ENCODE assay signal across 27 cellular contexts in the genomic region with DNA sequence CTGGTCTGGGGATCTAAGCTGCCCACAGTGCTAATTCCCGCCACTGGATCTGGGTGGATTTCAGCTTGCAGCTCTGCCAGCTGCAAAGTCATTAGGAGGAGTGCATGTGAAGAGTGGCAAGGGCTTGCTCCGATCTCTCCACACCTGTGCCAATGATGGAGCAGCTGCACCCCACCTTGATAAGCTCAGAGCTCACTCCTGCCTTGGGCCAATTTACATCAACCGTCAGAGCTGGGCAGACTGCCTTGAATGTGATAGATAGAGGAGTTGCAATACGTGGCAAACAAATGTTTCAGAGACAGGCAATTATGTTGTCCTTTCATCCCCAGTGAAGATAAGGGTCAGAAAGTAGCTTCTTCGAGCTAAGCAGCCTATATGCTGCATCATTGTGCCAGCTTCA.
"Had no signal": no experiment of that assay in that cellular context is flagged by ENCODE, and none has a peak within 500 bp of the region (broad histone marks: within the 10 kb centered on the region; RNA-seq: fewer than 3 reads in every experiment).

No MANE protein-coding gene starts in this region.

- H3K4me1 ChIP-seq: adrenal gland, body of pancreas, breast epithelium, SJCRH30 had no signal

- H3K27me3 ChIP-seq: adrenal gland, body of pancreas, breast epithelium, SJCRH30 had no signal

- H3K27ac ChIP-seq: adrenal gland, body of pancreas, breast epithelium, KMS-11, SJCRH30, SK-N-MC had no signal

- DNase-seq: activated CD4-positive, alpha-beta memory T cell treated with anti-CD3 and anti-CD28 coated beads for 36 hours; activated CD4-positive, alpha-beta T cell treated with anti-CD3 and anti-CD28 coated beads for 4 hours; activated CD4-positive, alpha-beta T cell treated with anti-CD3 and anti-CD28 coated beads, Interleukin-2, amount 50 U/mL, for 1 hour; activated CD4-positive, CD25-positive, alpha-beta regulatory T cell treated with anti-CD3 and anti-CD28 coated beads, Interleukin-2, amount 50 U/mL, for 72 hours; activated CD8-positive, alpha-beta memory T cell treated with anti-CD3 and anti-CD28 coated beads, Interleukin-2, amount 50 U/mL, for 4 hours; activated gamma-delta T cell treated with Interleukin-2 at 50 U/mL for 16 hours; activated naive CD4-positive, alpha-beta T cell treated with anti-CD3 and anti-CD28 coated beads for 36 hours; activated T-cell treated with anti-CD3 and anti-CD28 coated beads for 4 hours; activated T-cell treated with anti-CD3 and anti-CD28 coated beads, Interleukin-2, amount 50 U/mL, for 4 hours; adrenal gland; body of pancreas; NCI-H1092 treated with DMSO at 0.1 percent for 48 hours; NCI-H1436; NCI-H1694; NCI-H1930; NCI-H2081 treated with DMSO at 0.1 percent for 48 hours; NCI-H345; NCI-H526 treated with DMSO at 0.1 percent for 48 hours; NCI-H774; SHP77; SJCRH30; T1000 had no signal

- H3K9me3 Mint-ChIP-seq: activated CD4-positive, alpha-beta memory T cell treated with anti-CD3 and anti-CD28 coated beads for 36 hours; activated naive CD4-positive, alpha-beta T cell treated with anti-CD3 and anti-CD28 coated beads for 36 hours; activated naive CD4-positive, alpha-beta T cell treated with anti-CD3 and anti-CD28 coated beads, Interleukin-2, amount 50 U/mL, for 72 hours; activated T-cell treated with anti-CD3 and anti-CD28 coated beads, Interleukin-2, amount 50 U/mL, for 4 hours; activated T-helper 1 cell treated with anti-CD3 and anti-CD28 coated beads, Interleukin-12 subunit alpha, Interleukin-12 subunit beta, Interleukin-2, Interleukin-4 antibody, amounts not matched to agents 30 ng/mL and 10 ng/mL and 1 ng/mL, durations not matched to agents 14 hours and 24 hours and 36 hours had no signal

- H3K36me3 Mint-ChIP-seq: activated CD4-positive, alpha-beta memory T cell treated with anti-CD3 and anti-CD28 coated beads for 36 hours; activated naive CD4-positive, alpha-beta T cell treated with anti-CD3 and anti-CD28 coated beads, Interleukin-2, amount 50 U/mL, for 72 hours had no signal

- H3K4me3 Mint-ChIP-seq: activated CD4-positive, alpha-beta memory T cell treated with anti-CD3 and anti-CD28 coated beads for 36 hours; activated naive CD4-positive, alpha-beta T cell treated with anti-CD3 and anti-CD28 coated beads for 36 hours; activated T-cell treated with anti-CD3 and anti-CD28 coated beads, Interleukin-2, amount 50 U/mL, for 4 hours; activated T-helper 1 cell treated with anti-CD3 and anti-CD28 coated beads, Interleukin-12 subunit alpha, Interleukin-12 subunit beta, Interleukin-2, Interleukin-4 antibody, amounts not matched to agents 30 ng/mL and 10 ng/mL and 1 ng/mL, durations not matched to agents 14 hours and 24 hours and 36 hours had no signal

- H3K4me3 ChIP-seq: adrenal gland, body of pancreas, breast epithelium, SJCRH30, SK-N-MC had no signal

- ATAC-seq: activated naive CD4-positive, alpha-beta T cell treated with anti-CD3 and anti-CD28 coated beads, Interleukin-2, amount 50 U/mL, for 72 hours; activated T-cell treated with anti-CD3 and anti-CD28 coated beads, Interleukin-2, amount 50 U/mL, for 4 hours; body of pancreas had no signal

- H3K36me3 ChIP-seq: adrenal gland, breast epithelium, SJCRH30 had no signal

- H3K9ac ChIP-seq: KMS-11 had no signal

- H3K27ac Mint-ChIP-seq: activated CD4-positive, alpha-beta memory T cell treated with anti-CD3 and anti-CD28 coated beads for 36 hours; activated naive CD4-positive, alpha-beta T cell treated with anti-CD3 and anti-CD28 coated beads for 36 hours; activated naive CD4-positive, alpha-beta T cell treated with anti-CD3 and anti-CD28 coated beads, Interleukin-2, amount 50 U/mL, for 72 hours; activated T-helper 1 cell treated with anti-CD3 and anti-CD28 coated beads, Interleukin-12 subunit alpha, Interleukin-12 subunit beta, Interleukin-2, Interleukin-4 antibody, amounts not matched to agents 30 ng/mL and 10 ng/mL and 1 ng/mL, durations not matched to agents 14 hours and 24 hours and 36 hours had no signal

- H3K9me3 ChIP-seq: adrenal gland, body of pancreas, breast epithelium, SJCRH30 had no signal
